In the genomic region with DNA sequence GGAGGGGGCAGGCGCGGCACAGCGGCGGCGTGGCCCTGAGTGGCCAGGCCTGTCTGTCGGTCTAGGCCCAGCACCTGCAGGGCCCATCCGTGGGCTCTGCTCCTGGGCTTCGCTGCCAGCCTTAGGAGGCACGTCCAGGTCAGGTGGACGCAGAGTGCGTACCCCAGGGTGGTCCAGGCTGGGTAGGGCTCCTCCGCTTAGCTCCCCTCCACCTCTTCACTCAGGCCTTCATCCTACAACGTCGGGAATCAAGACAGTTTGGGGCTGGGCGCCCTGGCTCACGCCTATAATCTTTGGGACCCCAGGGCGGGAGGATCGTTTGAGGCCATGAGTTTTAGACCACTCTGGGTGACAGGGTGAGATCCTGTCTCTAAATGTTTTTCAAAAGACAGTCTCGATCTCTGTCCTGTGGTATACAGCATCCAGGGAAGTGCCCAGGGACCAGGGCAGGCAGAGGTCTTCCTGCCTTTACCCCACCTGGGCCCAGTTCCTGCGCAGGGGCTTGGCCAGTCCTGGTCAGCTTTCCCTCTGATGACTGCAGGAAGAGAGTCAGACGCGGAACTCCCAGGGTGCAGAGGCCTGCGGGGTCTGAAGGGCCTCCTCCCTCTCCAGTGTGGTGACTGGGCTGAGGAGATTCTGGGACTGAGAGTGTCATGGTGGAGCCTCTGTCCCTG, we compare ENCODE assay signal across 1 cellular context.
TF ChIP-seq lines count a peak whose summit lies in the region.

No MANE protein-coding gene starts in this region.

TF ChIP-seq in WTC11, 78 proteins besides CTCF, POLR2A, EP300 and RAD21:
- TF ChIP-seq KAT7 (CRISPR knock-in tag; IDR thresholded peaks at IDR 0.05; ENCODE audit: borderline replicate concordance), result 0 out of 2 replicates have a peak, but pooled peaks have one; percentile 11
